ENCODE assay signal across 16 cellular contexts in genomic region chr17:4971826-4972225, GRCh38. TPM values are rescaled to one million over a fixed set of nuclear protein-coding genes. Genes with fewer than 3 reads are reported as not detected.
DNase-seq lines count a peak whose midpoint lies in the region; ATAC-seq and TF ChIP-seq lines count a peak whose summit lies in the region.
"Had no signal": no experiment of that assay in that cellular context is flagged by ENCODE, and none has a peak within 500 bp of the region (broad histone marks: within the 10 kb centered on the region; RNA-seq: fewer than 3 reads in every experiment).

No MANE protein-coding gene starts in this region.

- TF ChIP-seq CTCF in activated CD8-positive, alpha-beta T cell treated with anti-CD3 and anti-CD28 coated beads for 36 hours (IDR thresholded peaks at IDR 0.05): no peak
- TF ChIP-seq CTCF in natural killer cell (IDR thresholded peaks at IDR 0.05): no peak
- TF ChIP-seq CTCF in psoas muscle (IDR thresholded peaks at IDR 0.05): no peak
- no peak for TF ChIP-seq CTCF in ovary (IDR thresholded peaks at IDR 0.05)

- TF ChIP-seq POLR2A in ovary (IDR thresholded peaks at IDR 0.05): no peak

- H3K4me1 ChIP-seq in psoas muscle (peaks cover 43% of the 10 kb centered on the region), ovary (ENCODE audit: insufficient read depth) (peaks cover 6% of the 10 kb centered on the region)

- no peak for ATAC-seq in activated CD8-positive, alpha-beta T cell treated with anti-CD3 and anti-CD28 coated beads for 36 hours
- no peak for ATAC-seq in activated CD8-positive, alpha-beta T cell treated with anti-CD3 and anti-CD28 coated beads, Interleukin-2, amount 10 ng/mL, durations not matched to agents 7 days and 5 days
- ATAC-seq in natural killer cell (no peak), psoas muscle (no peak)
- ATAC-seq in natural killer cell treated with Interleukin-12 subunit alpha and Interleukin-12 subunit beta and Interleukin-15 and Interleukin-18, amount 100 ng/mL, for 72 hours: no peak
- ATAC-seq: GM23338 had no signal

- H3K27ac Mint-ChIP-seq in activated CD8-positive, alpha-beta T cell treated with anti-CD3 and anti-CD28 coated beads for 36 hours: peak overlapping the region; percentile 18
- no peak overlapping the region for H3K27ac Mint-ChIP-seq in activated CD8-positive, alpha-beta T cell treated with anti-CD3 and anti-CD28 coated beads, Interleukin-2, amount 10 ng/mL, durations not matched to agents 7 days and 5 days
- H3K27ac Mint-ChIP-seq in natural killer cell: no peak overlapping the region
- H3K27ac Mint-ChIP-seq in natural killer cell treated with Interleukin-12 subunit alpha and Interleukin-12 subunit beta and Interleukin-15 and Interleukin-18, amount 100 ng/mL, for 72 hours: no peak overlapping the region
- H3K27ac Mint-ChIP-seq: GM23338 had no signal

- no peak overlapping the region for H3K4me3 ChIP-seq in psoas muscle
- no peak overlapping the region for H3K4me3 ChIP-seq in ovary
- H3K4me3 ChIP-seq: BLaER1 treated with 17β-estradiol and CSF1 and Interleukin-3, amounts not matched to agents 10 nM and 100 nM; GM23338 had no signal

- WGBS in psoas muscle, 3 donors: 63 to 78% (median 65%) methylated on average over 6 of the region's 6 CpGs
- whole genome bisulfite sequencing in ovary, 3 donors: 81 to 90% (median 86%) methylated on average over 6 of the region's 6 CpGs

- TF ChIP-seq EP300 in ovary (IDR thresholded peaks at IDR 0.05): no peak

- H3K36me3 Mint-ChIP-seq in activated CD8-positive, alpha-beta T cell treated with anti-CD3 and anti-CD28 coated beads for 36 hours (ENCODE audit: low read depth): peaks cover 42% of the 10 kb centered on the region
- peaks cover 39% of the 10 kb centered on the region for H3K36me3 Mint-ChIP-seq in activated CD8-positive, alpha-beta T cell treated with anti-CD3 and anti-CD28 coated beads, Interleukin-2, amount 10 ng/mL, durations not matched to agents 7 days and 5 days (ENCODE audit: low read depth)
- H3K36me3 Mint-ChIP-seq in natural killer cell: no peaks in the 10 kb centered on the region
- H3K36me3 Mint-ChIP-seq in natural killer cell treated with Interleukin-12 subunit alpha and Interleukin-12 subunit beta and Interleukin-15 and Interleukin-18, amount 100 ng/mL, for 72 hours: peaks cover 9% of the 10 kb centered on the region
- H3K36me3 Mint-ChIP-seq: IgD-negative memory B cell had no signal

- POLR2A ChIA-PET in activated CD8-positive, alpha-beta T cell treated with anti-CD3 and anti-CD28 coated beads for 36 hours (lab: Charles Lee): interaction anchor here (0.5 to 15.1 kb wide), 4 partner anchors 8 to 169 kb away, joined by 3 to 627 read pairs (median 20); partner anchors contain the start of genes ENO3, PFN1, RNF167 and SLC25A11
- POLR2A ChIA-PET in activated CD8-positive, alpha-beta T cell treated with anti-CD3 and anti-CD28 coated beads, Interleukin-2, amount 10 ng/mL, durations not matched to agents 7 days and 5 days (lab: Charles Lee): interaction anchor here (1.5 to 8.2 kb wide), 3 partner anchors 23 to 31 kb away, joined by 3 to 239 read pairs (median 101); partner anchors contain the start of genes ENO3, PFN1, RNF167 and SLC25A11

- H3K27me3 ChIP-seq in psoas muscle (ENCODE audit: insufficient read depth in 3 of 3, low read length in 2 of 3) (no peaks in the 10 kb centered on the region), ovary (no peaks in the 10 kb centered on the region)
- H3K27me3 ChIP-seq: BLaER1 treated with 17β-estradiol and CSF1 and Interleukin-3, amounts not matched to agents 10 nM and 100 nM had no signal

- DNase-seq in activated CD8-positive, alpha-beta T cell treated with anti-CD3 and anti-CD28 coated beads for 36 hours: no peak
- no peak for DNase-seq in activated CD8-positive, alpha-beta T cell treated with anti-CD3 and anti-CD28 coated beads, Interleukin-2, amount 10 ng/mL, durations not matched to agents 7 days and 5 days
- DNase-seq in natural killer cell: no peak
- DNase-seq in natural killer cell treated with Interleukin-12 subunit alpha and Interleukin-12 subunit beta and Interleukin-15 and Interleukin-18, amount 100 ng/mL, for 72 hours (ENCODE audit: low spot score): no peak
- no peak for DNase-seq in psoas muscle
- no peak for DNase-seq in ovary
- DNase-seq in NCI-H1092 (lab: John Stamatoyannopoulos, UW): no peak
- DNase-seq in stimulated activated CD4-positive, alpha-beta T cell treated with anti-CD3 and anti-CD28 coated beads, Interleukin-1b, Interleukin-23, amount 100 ng/mL, for 48 hours: no peak
- DNase-seq: 8988T, NCI-H1436, NCI-H2029 treated with DMSO at 0.1 percent for 48 hours, NCI-H524 treated with DMSO at 0.1 percent for 48 hours, RPMI8226 had no signal

- CTCF ChIA-PET in activated CD8-positive, alpha-beta T cell treated with anti-CD3 and anti-CD28 coated beads for 36 hours (lab: Charles Lee): interaction anchor here (0.7 to 3.6 kb wide), 3 partner anchors 9 to 90 kb away, joined by 4 to 30 read pairs (median 5); partner anchors contain the start of gene CAMTA2
- CTCF ChIA-PET in activated CD8-positive, alpha-beta T cell treated with anti-CD3 and anti-CD28 coated beads, Interleukin-2, amount 10 ng/mL, durations not matched to agents 7 days and 5 days (lab: Charles Lee): interaction anchor here (1.6 to 3.4 kb wide), 3 partner anchors 9 to 62 kb away, joined by 5 to 30 read pairs (median 6); no protein-coding TSS in a partner anchor

- no peaks in the 10 kb centered on the region for H3K27me3 Mint-ChIP-seq in activated CD8-positive, alpha-beta T cell treated with anti-CD3 and anti-CD28 coated beads for 36 hours
- H3K27me3 Mint-ChIP-seq in activated CD8-positive, alpha-beta T cell treated with anti-CD3 and anti-CD28 coated beads, Interleukin-2, amount 10 ng/mL, durations not matched to agents 7 days and 5 days (ENCODE audit: low read depth): no peaks in the 10 kb centered on the region
- no peaks in the 10 kb centered on the region for H3K27me3 Mint-ChIP-seq in natural killer cell (ENCODE audit: low read depth in 2 of 2)
- no peaks in the 10 kb centered on the region for H3K27me3 Mint-ChIP-seq in natural killer cell treated with Interleukin-12 subunit alpha and Interleukin-12 subunit beta and Interleukin-15 and Interleukin-18, amount 100 ng/mL, for 72 hours
- H3K27me3 Mint-ChIP-seq: IgD-negative memory B cell had no signal

- H3K4me3 Mint-ChIP-seq in activated CD8-positive, alpha-beta T cell treated with anti-CD3 and anti-CD28 coated beads for 36 hours: no peak overlapping the region
- H3K4me3 Mint-ChIP-seq in activated CD8-positive, alpha-beta T cell treated with anti-CD3 and anti-CD28 coated beads, Interleukin-2, amount 10 ng/mL, durations not matched to agents 7 days and 5 days: no peak overlapping the region
- peak overlapping the region; percentile 37 for H3K4me3 Mint-ChIP-seq in natural killer cell
- no peak overlapping the region for H3K4me3 Mint-ChIP-seq in natural killer cell treated with Interleukin-12 subunit alpha and Interleukin-12 subunit beta and Interleukin-15 and Interleukin-18, amount 100 ng/mL, for 72 hours
- H3K4me3 Mint-ChIP-seq: GM23338 had no signal

- intact Hi-C loops in activated CD8-positive, alpha-beta T cell treated with anti-CD3 and anti-CD28 coated beads for 36 hours (cut with micrococcal nuclease): no loop called here
- intact Hi-C loops in natural killer cell (cut with micrococcal nuclease) (no loop called here), psoas muscle (cut with DNase I) (no loop called here), ovary (cut with DNase I) (no loop called here)

- H3K9me3 ChIP-seq in psoas muscle (no peaks in the 10 kb centered on the region), ovary (no peaks in the 10 kb centered on the region)
- H3K9me3 ChIP-seq: BLaER1 treated with 17β-estradiol and CSF1 and Interleukin-3, amounts not matched to agents 10 nM and 100 nM had no signal

- H3K36me3 ChIP-seq in psoas muscle (ENCODE audit: insufficient read depth in 1 of 2, low read depth in 1 of 2): peaks cover 0 to 75% of the 10 kb centered on the region in 2 donors
- H3K36me3 ChIP-seq in ovary: no peaks in the 10 kb centered on the region

- H3K27ac ChIP-seq in psoas muscle (peak overlapping the region; percentile 86), ovary (no peak overlapping the region)

- peaks cover 22% of the 10 kb centered on the region for H3K4me1 Mint-ChIP-seq in activated CD8-positive, alpha-beta T cell treated with anti-CD3 and anti-CD28 coated beads for 36 hours (ENCODE audit: low read depth)
- peaks cover 21% of the 10 kb centered on the region for H3K4me1 Mint-ChIP-seq in activated CD8-positive, alpha-beta T cell treated with anti-CD3 and anti-CD28 coated beads, Interleukin-2, amount 10 ng/mL, durations not matched to agents 7 days and 5 days (ENCODE audit: low read depth)
- peaks cover 0 to 14% of the 10 kb centered on the region in 2 donors for H3K4me1 Mint-ChIP-seq in natural killer cell
- peaks cover 5 to 20% of the 10 kb centered on the region in 2 donors for H3K4me1 Mint-ChIP-seq in natural killer cell treated with Interleukin-12 subunit alpha and Interleukin-12 subunit beta and Interleukin-15 and Interleukin-18, amount 100 ng/mL, for 72 hours (ENCODE audit: low read depth in 2 of 2)

- H3K9me3 Mint-ChIP-seq in activated CD8-positive, alpha-beta T cell treated with anti-CD3 and anti-CD28 coated beads for 36 hours: no peaks in the 10 kb centered on the region
- H3K9me3 Mint-ChIP-seq in activated CD8-positive, alpha-beta T cell treated with anti-CD3 and anti-CD28 coated beads, Interleukin-2, amount 10 ng/mL, durations not matched to agents 7 days and 5 days (ENCODE audit: insufficient read depth): no peaks in the 10 kb centered on the region
- no peaks in the 10 kb centered on the region for H3K9me3 Mint-ChIP-seq in natural killer cell
- no peaks in the 10 kb centered on the region for H3K9me3 Mint-ChIP-seq in natural killer cell treated with Interleukin-12 subunit alpha and Interleukin-12 subunit beta and Interleukin-15 and Interleukin-18, amount 100 ng/mL, for 72 hours
- H3K9me3 Mint-ChIP-seq: GM23338, IgD-negative memory B cell had no signal

RNA-seq across cellular contexts. Expression of gene SPAG7, which starts 4.2 kb away (rescaled TPM):
- 10 to 100 TPM; 62.7 to 62.9 TPM for total RNA-seq in activated CD8-positive, alpha-beta T cell treated with anti-CD3 and anti-CD28 coated beads for 36 hours
- total RNA-seq in activated CD8-positive, alpha-beta T cell treated with anti-CD3 and anti-CD28 coated beads, Interleukin-2, amount 10 ng/mL, durations not matched to agents 7 days and 5 days: 10 to 100 TPM; 52.3 to 53.6 TPM
- total RNA-seq in natural killer cell (10 to 100 TPM; 45.7 to 60.2 (median 59.6) TPM), psoas muscle (100 to 1,000 TPM in 3 of 4 donors, 10 to 100 TPM in 1; 79.2 to 156 (median 111) TPM), ovary (10 to 100 TPM; 30.4 to 55.2 (median 38.6) TPM)
- total RNA-seq in natural killer cell treated with Interleukin-12 subunit alpha and Interleukin-12 subunit beta and Interleukin-15 and Interleukin-18, amount 100 ng/mL, for 72 hours: 10 to 100 TPM; 51.4 to 71.9 TPM
- polyA plus RNA-seq in psoas muscle (100 to 1,000 TPM in 2 of 3 donors, 10 to 100 TPM in 1; 93.2 to 179 (median 170) TPM), ovary (10 to 100 TPM; 31.7 to 60.6 TPM)

RNA-seq across cellular contexts. Expression of gene CAMTA2, which starts 15.6 kb away (rescaled TPM):
- 10 to 100 TPM; 91.5 to 99.0 TPM for total RNA-seq in activated CD8-positive, alpha-beta T cell treated with anti-CD3 and anti-CD28 coated beads for 36 hours
- total RNA-seq in activated CD8-positive, alpha-beta T cell treated with anti-CD3 and anti-CD28 coated beads, Interleukin-2, amount 10 ng/mL, durations not matched to agents 7 days and 5 days: 10 to 100 TPM; 51.3 to 55.5 TPM
- 10 to 100 TPM; 56.2 to 69.5 (median 69.4) TPM for total RNA-seq in natural killer cell
- total RNA-seq in natural killer cell treated with Interleukin-12 subunit alpha and Interleukin-12 subunit beta and Interleukin-15 and Interleukin-18, amount 100 ng/mL, for 72 hours: 10 to 100 TPM; 51.0 to 87.9 TPM
- total RNA-seq in psoas muscle: 10 to 100 TPM; 43.0 to 60.8 (median 51.0) TPM
- 10 to 100 TPM; 30.3 to 50.2 (median 39.5) TPM for polyA plus RNA-seq in psoas muscle
- 10 to 100 TPM; 10.2 to 71.2 (median 35.7) TPM for total RNA-seq in ovary
- 10 to 100 TPM; 21.6 to 33.0 TPM for polyA plus RNA-seq in ovary

RNA-seq across cellular contexts. Expression of gene ENO3, which starts 20.9 kb away (rescaled TPM):
- total RNA-seq in activated CD8-positive, alpha-beta T cell treated with anti-CD3 and anti-CD28 coated beads for 36 hours: 10 to 100 TPM; 31.3 to 34.0 TPM
- total RNA-seq in activated CD8-positive, alpha-beta T cell treated with anti-CD3 and anti-CD28 coated beads, Interleukin-2, amount 10 ng/mL, durations not matched to agents 7 days and 5 days: 10 to 100 TPM; 26.6 to 34.3 TPM
- total RNA-seq in natural killer cell (10 to 100 TPM; 26.1 to 28.4 (median 26.6) TPM), psoas muscle (1,000 to 10,000 TPM; 2,251 to 3,238 (median 2,533) TPM), ovary (1 to 10 TPM; 2.5 to 6.1 (median 4.1) TPM)
- total RNA-seq in natural killer cell treated with Interleukin-12 subunit alpha and Interleukin-12 subunit beta and Interleukin-15 and Interleukin-18, amount 100 ng/mL, for 72 hours: 10 to 100 TPM in 1 of 2 donors, 1 to 10 TPM in 1; 8.7 to 26.1 TPM
- polyA plus RNA-seq in psoas muscle (1,000 to 10,000 TPM; 1,126 to 5,696 (median 4,322) TPM), ovary (1 to 10 TPM; 1.8 to 5.0 TPM)

RNA-seq across cellular contexts. Expression of gene PFN1, which starts 23.5 kb away (rescaled TPM):
- total RNA-seq in activated CD8-positive, alpha-beta T cell treated with anti-CD3 and anti-CD28 coated beads for 36 hours: 1,000 to 10,000 TPM; 1,726 to 1,759 TPM
- 1,000 to 10,000 TPM; 2,493 to 2,581 TPM for total RNA-seq in activated CD8-positive, alpha-beta T cell treated with anti-CD3 and anti-CD28 coated beads, Interleukin-2, amount 10 ng/mL, durations not matched to agents 7 days and 5 days
- total RNA-seq in natural killer cell (1,000 to 10,000 TPM; 1,278 to 1,379 (median 1,308) TPM), psoas muscle (100 to 1,000 TPM; 149 to 253 (median 205) TPM), ovary (100 to 1,000 TPM; 201 to 415 (median 323) TPM)
- 1,000 to 10,000 TPM; 1,741 to 1,743 TPM for total RNA-seq in natural killer cell treated with Interleukin-12 subunit alpha and Interleukin-12 subunit beta and Interleukin-15 and Interleukin-18, amount 100 ng/mL, for 72 hours
- polyA plus RNA-seq in psoas muscle (1,000 to 10,000 TPM in 1 of 3 donors, 100 to 1,000 TPM in 2; 220 to 1,518 (median 312) TPM), ovary (100 to 1,000 TPM; 254 to 542 TPM)

RNA-seq across cellular contexts. Expression of gene INCA1, which starts 25.5 kb away (rescaled TPM):
- under 1 TPM in 1 of 2 experiments, not detected in 1; 0.63 TPM for total RNA-seq in activated CD8-positive, alpha-beta T cell treated with anti-CD3 and anti-CD28 coated beads for 36 hours
- total RNA-seq in activated CD8-positive, alpha-beta T cell treated with anti-CD3 and anti-CD28 coated beads, Interleukin-2, amount 10 ng/mL, durations not matched to agents 7 days and 5 days: under 1 TPM; 0.26 to 0.29 TPM
- total RNA-seq in natural killer cell (under 1 TPM in 2 of 3 donors, not detected in 1; 0.39 to 0.54 TPM), psoas muscle (1 to 10 TPM; 2.9 to 4.9 (median 3.5) TPM), ovary (1 to 10 TPM in 6 of 7 donors, under 1 TPM in 1; 0.95 to 5.0 (median 1.9) TPM)
- under 1 TPM; 0.31 to 0.56 TPM for total RNA-seq in natural killer cell treated with Interleukin-12 subunit alpha and Interleukin-12 subunit beta and Interleukin-15 and Interleukin-18, amount 100 ng/mL, for 72 hours
- polyA plus RNA-seq in psoas muscle (1 to 10 TPM; 1.6 to 4.1 (median 4.0) TPM), ovary (1 to 10 TPM; 1.5 to 2.8 TPM)
- total RNA-seq: GM23338 had no signal

Comparison
In these comparisons a context has a peak if more than half of its experiments do, and no peak if none do; other contexts are left out.
1. RNA of gene ENO3, which starts 20.9 kb away (total RNA-seq): 2,251 to 3,238 TPM in psoas muscle; 26.6 to 34.3 TPM in activated CD8-positive, alpha-beta T cell treated with anti-CD3 and anti-CD28 coated beads, Interleukin-2, amount 10 ng/mL, durations not matched to agents 7 days and 5 days, 31.3 to 34.0 TPM in activated CD8-positive, alpha-beta T cell treated with anti-CD3 and anti-CD28 coated beads for 36 hours, 26.1 to 28.4 TPM in natural killer cell, 8.7 to 26.1 TPM in natural killer cell treated with Interleukin-12 subunit alpha and Interleukin-12 subunit beta and Interleukin-15 and Interleukin-18, amount 100 ng/mL, for 72 hours and 2.5 to 6.1 TPM in ovary; every median in the first group is over 10 times any median in the second.